In the genomic region with DNA sequence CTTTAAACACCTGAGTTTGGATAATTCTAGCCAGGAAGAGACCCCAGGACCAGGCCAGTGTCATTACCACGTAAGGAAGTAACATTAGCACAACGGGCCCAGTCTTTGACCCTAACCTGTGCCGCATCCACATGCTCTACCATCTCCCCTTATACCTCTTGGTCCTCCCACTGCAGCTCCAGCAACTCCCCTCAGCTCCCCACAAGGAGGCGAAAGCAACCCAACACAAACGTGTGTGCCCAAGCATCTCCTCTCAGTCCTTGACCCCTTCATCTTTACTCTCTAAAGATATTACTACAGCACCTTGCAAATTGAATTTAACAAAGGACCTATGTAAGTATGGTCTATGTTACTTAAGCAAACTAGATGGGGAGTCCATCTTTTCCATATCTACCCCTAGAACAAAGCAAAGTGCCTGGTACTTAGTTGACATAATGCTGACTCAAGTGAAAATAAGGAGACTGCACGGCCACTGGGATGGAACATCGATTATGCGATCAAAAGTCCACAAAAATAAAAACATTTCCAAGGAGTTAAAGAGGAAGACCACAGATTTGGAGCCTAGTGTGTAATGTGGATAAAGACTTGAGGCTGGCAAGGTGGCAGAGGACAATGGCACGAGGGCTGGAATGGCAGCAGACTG, we compare ENCODE assay signal across 22 cellular contexts.
DNase-seq lines count a peak whose midpoint lies in the region; ATAC-seq, FAIRE-seq and TF ChIP-seq lines count a peak whose summit lies in the region.
"Had no signal": no experiment of that assay in that cellular context is flagged by ENCODE, and none has a peak within 500 bp of the region (broad histone marks: within the 10 kb centered on the region; RNA-seq: fewer than 3 reads in every experiment).

No MANE protein-coding gene starts in this region.

- no peak overlapping the region for H3K4me3 Mint-ChIP-seq in stimulated activated effector memory CD8-positive, alpha-beta T cell treated with anti-CD3 and anti-CD28 coated beads, Interleukin-12 subunit alpha, Interleukin-12 subunit beta, amount 100 ng/mL, for 72 hours
- H3K4me3 Mint-ChIP-seq: activated CD4-positive, alpha-beta memory T cell treated with anti-CD3 and anti-CD28 coated beads for 36 hours; activated naive CD8-positive, alpha-beta T cell treated with anti-CD3 and anti-CD28 coated beads, Interleukin-2, amount 10 ng/mL, durations not matched to agents 7 days and 5 days had no signal

- H3K9ac ChIP-seq in HCT116 (ENCODE audit: low read length) (no peak overlapping the region), K562 (ENCODE audit: insufficient read depth in 1 of 2, low read depth in 2 of 2, low read length in 2 of 2) (no peak overlapping the region), GM23248 (no peak overlapping the region)

- no peaks in the 10 kb centered on the region for H3K9me3 Mint-ChIP-seq in stimulated activated effector memory CD8-positive, alpha-beta T cell treated with anti-CD3 and anti-CD28 coated beads, Interleukin-12 subunit alpha, Interleukin-12 subunit beta, amount 100 ng/mL, for 72 hours
- H3K9me3 Mint-ChIP-seq: activated CD4-positive, alpha-beta memory T cell treated with anti-CD3 and anti-CD28 coated beads for 36 hours; activated naive CD8-positive, alpha-beta T cell treated with anti-CD3 and anti-CD28 coated beads, Interleukin-2, amount 10 ng/mL, durations not matched to agents 7 days and 5 days had no signal

- TF ChIP-seq POLR2A in HCT116 (IDR thresholded peaks at IDR 0.05; ENCODE audit: borderline replicate concordance, extremely low read depth, insufficient read depth, insufficient read length): no peak
- TF ChIP-seq POLR2A in K562 (conservative IDR thresholded peaks at IDR 0.05): no peak

- RAD21 ChIA-PET in HCT116 (lab: Charles Lee; ENCODE audit: low non-redundant PET in 1 of 2, low total read pairs in 2 of 2, uncharacterized antibody in 2 of 2, unreplicated experiment in 2 of 2): no interaction called here

- H3K36me3 ChIP-seq in HCT116 (ENCODE audit: control insufficient read depth in 1 of 2, insufficient read depth in 2 of 2, low read length in 2 of 2): no peaks in the 10 kb centered on the region
- H3K36me3 ChIP-seq in K562 (ENCODE audit: control insufficient read depth, insufficient read depth, low read length): no peaks in the 10 kb centered on the region
- no peaks in the 10 kb centered on the region for H3K36me3 ChIP-seq in GM23248 (ENCODE audit: low read depth)
- H3K36me3 ChIP-seq: left lung, suprapubic skin had no signal

- no peaks in the 10 kb centered on the region for H3K27me3 ChIP-seq in HCT116 (ENCODE audit: insufficient read depth, low read length)
- peaks cover 3 to 5% of the 10 kb centered on the region in 2 experiments; a peak in 2 of 5 replicates for H3K27me3 ChIP-seq in K562 (ENCODE audit: control insufficient read depth in 2 of 2, insufficient read depth in 2 of 2, low read length in 2 of 2)
- H3K27me3 ChIP-seq in GM23248 (replicated peaks; ENCODE audit: insufficient read depth): no peaks in the 10 kb centered on the region
- H3K27me3 ChIP-seq: left lung, suprapubic skin had no signal

- H3K4me3 ChIP-seq in HCT116 (replicated peaks in 1 of 2; ENCODE audit: low read depth in 1 of 2, low read length in 2 of 2) (no peak overlapping the region), K562 (no peak overlapping the region), GM23248 (no peak overlapping the region)
- H3K4me3 ChIP-seq: left lung, SK-N-MC, suprapubic skin had no signal

- no peak overlapping the region for H3K27ac ChIP-seq in HCT116 (ENCODE audit: low read depth, low read length)
- no peak overlapping the region for H3K27ac ChIP-seq in K562 (ENCODE audit: extremely low read depth, low read depth, low read length)
- H3K27ac ChIP-seq in GM23248: no peak overlapping the region
- H3K27ac ChIP-seq: HL-60, left lung, SK-N-MC, suprapubic skin had no signal

- TF ChIP-seq CTCF in HCT116 (IDR thresholded peaks at IDR 0.05 in 2 of 3, conservative IDR thresholded peaks at IDR 0.05 in 1 of 3; ENCODE audit: borderline replicate concordance in 1 of 3, insufficient read depth in 1 of 3, low read depth in 2 of 3, low read length in 2 of 3) (0 out of 6 replicates have a peak, but pooled peaks of 2 of the 3 experiments have one; percentile 9 to 29), K562 (IDR thresholded peaks at IDR 0.05 in 2 of 3, conservative IDR thresholded peaks at IDR 0.05 in 1 of 3; ENCODE audit: insufficient read depth in 2 of 3, low read depth in 1 of 3, low read length in 3 of 3) (peak; percentile 28 to 43 (median 37); a peak in 4 of 6 replicates)

- H3K4me1 Mint-ChIP-seq in stimulated activated effector memory CD8-positive, alpha-beta T cell treated with anti-CD3 and anti-CD28 coated beads, Interleukin-12 subunit alpha, Interleukin-12 subunit beta, amount 100 ng/mL, for 72 hours: peaks cover 54% of the 10 kb centered on the region

- intact Hi-C loops in HCT116 (cut with micrococcal nuclease) (no loop called here), K562 (cut with micrococcal nuclease) (no loop called here)

- TF ChIP-seq RAD21 in HCT116 (IDR thresholded peaks at IDR 0.05; ENCODE audit: low read depth) (peak; percentile 25; the same call in 1 of the 2 replicates), K562 (CRISPR knock-in tag; conservative IDR thresholded peaks at IDR 0.05 in 1 of 2, IDR thresholded peaks at IDR 0.05 in 1 of 2) (peak in 1 of 2 experiments; percentile 45; a peak in 1 of 4 replicates)

- no peak for ATAC-seq in HCT116
- ATAC-seq in K562: no peak
- no peak for ATAC-seq in stimulated activated effector memory CD8-positive, alpha-beta T cell treated with anti-CD3 and anti-CD28 coated beads, Interleukin-12 subunit alpha, Interleukin-12 subunit beta, amount 100 ng/mL, for 72 hours
- ATAC-seq in HG02970 (IDR thresholded peaks at IDR 0.05; ENCODE audit: low FRiP score, unreplicated experiment): no peak
- ATAC-seq: left lung had no signal

- no peak for TF ChIP-seq EP300 in K562 (IDR thresholded peaks at IDR 0.05; ENCODE audit: low read length)

- BruUV-seq in HCT116 (replicated peaks; lab: Mats Ljungman, UMichigan) (no TSS peak), K562 (replicated peaks; lab: Mats Ljungman, UMichigan) (no TSS peak)

- H3K27ac Mint-ChIP-seq in stimulated activated effector memory CD8-positive, alpha-beta T cell treated with anti-CD3 and anti-CD28 coated beads, Interleukin-12 subunit alpha, Interleukin-12 subunit beta, amount 100 ng/mL, for 72 hours: peak overlapping the region; percentile 9
- H3K27ac Mint-ChIP-seq: activated CD4-positive, alpha-beta memory T cell treated with anti-CD3 and anti-CD28 coated beads for 36 hours; activated naive CD8-positive, alpha-beta T cell treated with anti-CD3 and anti-CD28 coated beads, Interleukin-2, amount 10 ng/mL, durations not matched to agents 7 days and 5 days had no signal

- no peaks in the 10 kb centered on the region for H3K9me1 ChIP-seq in K562 (ENCODE audit: control insufficient read depth, insufficient read depth, low read length)

- H3K4me2 ChIP-seq in HCT116 (ENCODE audit: low read length): no peak overlapping the region
- H3K4me2 ChIP-seq in K562 (ENCODE audit: insufficient read depth, low read length): no peak overlapping the region
- no peak overlapping the region for H3K4me2 ChIP-seq in GM23248 (ENCODE audit: unreplicated experiment)

- no peaks in the 10 kb centered on the region for H3K9me3 ChIP-seq in HCT116 (ENCODE audit: control insufficient read depth in 1 of 2, insufficient read depth in 1 of 2, low read depth in 1 of 2, low read length in 2 of 2)
- H3K9me3 ChIP-seq in K562 (replicated peaks; ENCODE audit: control insufficient read depth, insufficient read depth, low read depth, low read length): no peaks in the 10 kb centered on the region
- H3K9me3 ChIP-seq in GM23248 (ENCODE audit: low read depth): no peaks in the 10 kb centered on the region
- H3K9me3 ChIP-seq: left lung, suprapubic skin had no signal

- H3K4me1 ChIP-seq in HCT116 (ENCODE audit: control insufficient read depth in 1 of 2, insufficient read depth in 2 of 2, low read length in 2 of 2): peaks cover 24 to 41% of the 10 kb centered on the region in 2 experiments
- H3K4me1 ChIP-seq in K562 (replicated peaks in 1 of 2; ENCODE audit: control insufficient read depth in 2 of 2, insufficient read depth in 2 of 2, low read length in 2 of 2): peaks cover 0 to 9% of the 10 kb centered on the region in 2 experiments; a peak in 2 of 5 replicates
- peaks cover 54% of the 10 kb centered on the region for H3K4me1 ChIP-seq in GM23248 (ENCODE audit: insufficient read depth)

- CTCF ChIA-PET in HCT116 (lab: Charles Lee): interaction anchor here (0.8 kb wide), 1 partner anchor 64 kb away, joined by 3 read pairs; no protein-coding TSS in a partner anchor
- CTCF ChIA-PET in K562 (lab: Yijun Ruan, JAX; ENCODE audit: low intra/inter-chr PET ratio): no interaction called here

- 19% methylated on average over 9 of the region's 9 CpGs for WGBS in K562 (ENCODE audit: insufficient coverage, low coverage, missing lambda C conversion rate)
- WGBS in GM23248 (ENCODE audit: low coverage in 1 of 2, low lambda C conversion rate in 2 of 2, missing lambda C conversion rate in 2 of 2), 2 experiments: 85 to 90% methylated on average over 9 of the region's 9 CpGs

- peaks cover 40% of the 10 kb centered on the region for H3F3A ChIP-seq in GM23248 (ENCODE audit: insufficient read depth)

- H3K79me2 ChIP-seq in HCT116 (ENCODE audit: insufficient read depth, low read length) (no peaks in the 10 kb centered on the region), K562 (ENCODE audit: control insufficient read depth, insufficient read depth, low read length) (no peaks in the 10 kb centered on the region), GM23248 (ENCODE audit: insufficient read depth) (peaks cover 47% of the 10 kb centered on the region)

- H2AFZ ChIP-seq in HCT116 (ENCODE audit: low read depth, low read length, poor library complexity, severe bottlenecking) (no peak overlapping the region), K562 (ENCODE audit: low read depth, low read length) (no peak overlapping the region), GM23248 (no peak overlapping the region)

- in situ Hi-C loops in K562 (cut with MboI) (no loop called here), GM23248 (cut with MboI) (no loop called here)

- peaks cover 6% of the 10 kb centered on the region for H3K36me3 Mint-ChIP-seq in stimulated activated effector memory CD8-positive, alpha-beta T cell treated with anti-CD3 and anti-CD28 coated beads, Interleukin-12 subunit alpha, Interleukin-12 subunit beta, amount 100 ng/mL, for 72 hours
- H3K36me3 Mint-ChIP-seq: activated naive CD8-positive, alpha-beta T cell treated with anti-CD3 and anti-CD28 coated beads, Interleukin-2, amount 10 ng/mL, durations not matched to agents 7 days and 5 days had no signal

- H4K20me1 ChIP-seq in HCT116 (ENCODE audit: insufficient read depth): no peaks in the 10 kb centered on the region
- no peaks in the 10 kb centered on the region for H4K20me1 ChIP-seq in K562 (replicated peaks; ENCODE audit: control insufficient read depth, insufficient read depth, low read length)
- H4K20me1 ChIP-seq in GM23248 (ENCODE audit: insufficient read depth): no peaks in the 10 kb centered on the region

- DNase-seq in HCT116 (ENCODE audit: low read depth, low spot score): no peak
- peak in 1 of 4 experiments; percentile 9 for DNase-seq in K562 (ENCODE audit: extremely low read depth in 1 of 4, low spot score in 3 of 4)
- peak; percentile 35 for DNase-seq in iPS-NIHi7 (ENCODE audit: extremely low spot score)
- DNase-seq in stimulated activated effector memory CD8-positive, alpha-beta T cell treated with anti-CD3 and anti-CD28 coated beads, Interleukin-12 subunit alpha, Interleukin-12 subunit beta, amount 100 ng/mL, for 72 hours (ENCODE audit: low spot score in 2 of 2): no peak
- DNase-seq in COLO668 (lab: John Stamatoyannopoulos, UW; ENCODE audit: unreplicated experiment): no peak
- no peak for DNase-seq in GM23248
- DNase-seq: activated CD4-positive, alpha-beta memory T cell treated with anti-CD3 and anti-CD28 coated beads for 36 hours; activated CD4-positive, CD25-positive, alpha-beta regulatory T cell; activated effector memory CD4-positive, alpha-beta T cell treated with Interleukin-2 at 50 U/mL for 16 hours; activated naive CD8-positive, alpha-beta T cell treated with anti-CD3 and anti-CD28 coated beads, Interleukin-2, amount 10 ng/mL, durations not matched to agents 7 days and 5 days; AML-193; DMS79; left lung; midbrain; NCI-H1417 treated with DMSO at 0.1 percent for 48 hours; NCI-H2171 treated with DMSO at 0.1 percent for 48 hours; NCI-H524 treated with DMSO at 0.1 percent for 48 hours; RPMI8226 had no signal

- no peak for FAIRE-seq in K562 (lab: Jason Lieb, UNC)

- H3K9me2 ChIP-seq in HCT116 (ENCODE audit: insufficient read depth): no peaks in the 10 kb centered on the region
- H3K9me2 ChIP-seq in GM23248 (ENCODE audit: insufficient read depth): no peaks in the 10 kb centered on the region

- POLR2A ChIA-PET in HCT116 (lab: Charles Lee): no interaction called here
- POLR2A ChIA-PET in K562 (lab: Yijun Ruan, JAX): no interaction called here
